17 cellular contexts compared by ENCODE assay signal in the genomic region with DNA sequence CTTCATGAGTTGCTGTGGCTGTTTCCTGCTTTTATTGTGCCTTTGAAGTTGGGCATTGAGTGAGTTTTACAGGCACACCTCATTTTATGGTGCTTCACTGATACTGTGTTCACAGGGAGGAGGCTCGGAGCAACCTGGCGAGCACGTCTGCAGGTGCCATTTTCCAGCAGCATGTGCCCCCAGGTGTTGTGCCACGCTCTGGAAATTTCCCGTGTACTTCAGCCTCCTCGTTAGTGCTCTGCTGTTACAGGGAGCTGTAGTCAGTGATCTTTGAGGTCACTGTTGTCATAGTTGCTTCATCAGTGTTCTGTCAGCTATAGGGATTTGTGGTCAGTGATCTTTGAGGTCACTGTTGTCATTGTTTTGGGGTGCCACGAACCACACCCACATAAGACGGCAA.
"Had no signal": no experiment of that assay in that cellular context is flagged by ENCODE, and none has a peak within 500 bp of the region (broad histone marks: within the 10 kb centered on the region; RNA-seq: fewer than 3 reads in every experiment).

No MANE protein-coding gene starts in this region.

- H3K9me3 ChIP-seq: prostate gland had no signal

- DNase-seq: activated CD4-positive, alpha-beta T cell treated with anti-CD3 and anti-CD28 coated beads for 36 hours; activated CD4-positive, alpha-beta T cell treated with anti-CD3 and anti-CD28 coated beads, Interleukin-2, amount 50 U/mL, for 48 hours; activated naive CD4-positive, alpha-beta T cell treated with anti-CD3 and anti-CD28 coated beads, Interleukin-2, amount 10 ng/mL, durations not matched to agents 7 days and 5 days; activated naive CD8-positive, alpha-beta T cell treated with anti-CD3 and anti-CD28 coated beads, Interleukin-2, amount 50 U/mL, for 24 hours; central memory CD4-positive, alpha-beta T cell; mesendoderm; right cardiac atrium; stimulated activated naive CD4-positive, alpha-beta T cell had no signal

- H3K27ac ChIP-seq: brain microvascular endothelial cell, coronary artery, gastroesophageal sphincter, prostate gland, SK-N-MC, tibial nerve had no signal

- H3K4me3 ChIP-seq: coronary artery, gastroesophageal sphincter, heart left ventricle, prostate gland, SK-N-MC, smooth muscle cell, tibial nerve had no signal

- H3K27me3 ChIP-seq: brain microvascular endothelial cell, gastroesophageal sphincter, heart left ventricle, tibial nerve had no signal

- ATAC-seq: activated CD4-positive, alpha-beta T cell treated with anti-CD3 and anti-CD28 coated beads for 36 hours; activated naive CD8-positive, alpha-beta T cell treated with anti-CD3 and anti-CD28 coated beads, Interleukin-2, amount 50 U/mL, for 24 hours; gastroesophageal sphincter; right cardiac atrium; WTC11 had no signal

- H3K4me1 ChIP-seq: gastroesophageal sphincter, heart left ventricle, prostate gland, tibial nerve had no signal
